In the genomic region with DNA sequence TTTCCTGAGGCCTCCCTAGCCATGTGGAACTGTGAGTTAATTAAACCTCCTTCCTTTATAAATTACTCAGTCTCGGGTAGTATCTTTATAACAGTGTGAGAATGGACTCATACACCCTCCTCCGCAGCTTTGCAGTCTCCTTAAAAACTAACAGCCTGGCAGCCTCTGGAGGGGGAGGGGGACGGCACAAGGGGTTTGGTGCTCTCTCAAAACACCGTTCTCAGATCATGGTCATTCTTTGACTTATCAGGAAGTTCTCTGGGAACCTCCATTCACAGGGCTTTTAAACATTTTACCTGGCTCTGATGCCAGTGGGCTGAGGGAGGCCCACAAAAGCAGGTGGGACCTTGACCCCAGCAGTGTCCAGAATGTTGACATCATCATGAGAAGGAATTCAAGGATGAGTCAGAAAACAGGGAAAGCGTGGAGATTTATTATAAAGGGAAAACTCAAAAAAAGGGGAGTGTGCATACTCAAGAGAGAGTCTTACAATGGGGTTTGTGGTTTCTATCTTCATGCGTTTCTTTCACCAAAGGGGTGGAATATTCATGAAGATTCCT, we compare ENCODE assay signal across 2 cellular contexts.
TF ChIP-seq lines count a peak whose summit lies in the region.

No MANE protein-coding gene starts in this region.

TF ChIP-seq in WTC11, 78 proteins besides CTCF, POLR2A, EP300 and RAD21:
- TF ChIP-seq, protein P1, sequence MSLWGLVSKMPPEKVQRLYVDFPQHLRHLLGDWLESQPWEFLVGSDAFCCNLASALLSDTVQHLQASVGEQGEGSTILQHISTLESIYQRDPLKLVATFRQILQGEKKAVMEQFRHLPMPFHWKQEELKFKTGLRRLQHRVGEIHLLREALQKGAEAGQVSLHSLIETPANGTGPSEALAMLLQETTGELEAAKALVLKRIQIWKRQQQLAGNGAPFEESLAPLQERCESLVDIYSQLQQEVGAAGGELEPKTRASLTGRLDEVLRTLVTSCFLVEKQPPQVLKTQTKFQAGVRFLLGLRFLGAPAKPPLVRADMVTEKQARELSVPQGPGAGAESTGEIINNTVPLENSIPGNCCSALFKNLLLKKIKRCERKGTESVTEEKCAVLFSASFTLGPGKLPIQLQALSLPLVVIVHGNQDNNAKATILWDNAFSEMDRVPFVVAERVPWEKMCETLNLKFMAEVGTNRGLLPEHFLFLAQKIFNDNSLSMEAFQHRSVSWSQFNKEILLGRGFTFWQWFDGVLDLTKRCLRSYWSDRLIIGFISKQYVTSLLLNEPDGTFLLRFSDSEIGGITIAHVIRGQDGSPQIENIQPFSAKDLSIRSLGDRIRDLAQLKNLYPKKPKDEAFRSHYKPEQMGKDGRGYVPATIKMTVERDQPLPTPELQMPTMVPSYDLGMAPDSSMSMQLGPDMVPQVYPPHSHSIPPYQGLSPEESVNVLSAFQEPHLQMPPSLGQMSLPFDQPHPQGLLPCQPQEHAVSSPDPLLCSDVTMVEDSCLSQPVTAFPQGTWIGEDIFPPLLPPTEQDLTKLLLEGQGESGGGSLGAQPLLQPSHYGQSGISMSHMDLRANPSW (CRISPR knock-in tag; conservative IDR thresholded peaks at IDR 0.05; ENCODE audit: low read depth) = no peak
- TF ChIP-seq, protein P2, sequence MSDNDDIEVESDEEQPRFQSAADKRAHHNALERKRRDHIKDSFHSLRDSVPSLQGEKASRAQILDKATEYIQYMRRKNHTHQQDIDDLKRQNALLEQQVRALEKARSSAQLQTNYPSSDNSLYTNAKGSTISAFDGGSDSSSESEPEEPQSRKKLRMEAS (CRISPR knock-in tag; IDR thresholded peaks at IDR 0.05) = 0 out of 2 replicates have a peak, but pooled peaks have one; percentile 0

TF ChIP-seq in HepG2, 621 proteins besides CTCF, POLR2A, EP300 and RAD21 (continued from another document):
- TF ChIP-seq, protein P3, sequence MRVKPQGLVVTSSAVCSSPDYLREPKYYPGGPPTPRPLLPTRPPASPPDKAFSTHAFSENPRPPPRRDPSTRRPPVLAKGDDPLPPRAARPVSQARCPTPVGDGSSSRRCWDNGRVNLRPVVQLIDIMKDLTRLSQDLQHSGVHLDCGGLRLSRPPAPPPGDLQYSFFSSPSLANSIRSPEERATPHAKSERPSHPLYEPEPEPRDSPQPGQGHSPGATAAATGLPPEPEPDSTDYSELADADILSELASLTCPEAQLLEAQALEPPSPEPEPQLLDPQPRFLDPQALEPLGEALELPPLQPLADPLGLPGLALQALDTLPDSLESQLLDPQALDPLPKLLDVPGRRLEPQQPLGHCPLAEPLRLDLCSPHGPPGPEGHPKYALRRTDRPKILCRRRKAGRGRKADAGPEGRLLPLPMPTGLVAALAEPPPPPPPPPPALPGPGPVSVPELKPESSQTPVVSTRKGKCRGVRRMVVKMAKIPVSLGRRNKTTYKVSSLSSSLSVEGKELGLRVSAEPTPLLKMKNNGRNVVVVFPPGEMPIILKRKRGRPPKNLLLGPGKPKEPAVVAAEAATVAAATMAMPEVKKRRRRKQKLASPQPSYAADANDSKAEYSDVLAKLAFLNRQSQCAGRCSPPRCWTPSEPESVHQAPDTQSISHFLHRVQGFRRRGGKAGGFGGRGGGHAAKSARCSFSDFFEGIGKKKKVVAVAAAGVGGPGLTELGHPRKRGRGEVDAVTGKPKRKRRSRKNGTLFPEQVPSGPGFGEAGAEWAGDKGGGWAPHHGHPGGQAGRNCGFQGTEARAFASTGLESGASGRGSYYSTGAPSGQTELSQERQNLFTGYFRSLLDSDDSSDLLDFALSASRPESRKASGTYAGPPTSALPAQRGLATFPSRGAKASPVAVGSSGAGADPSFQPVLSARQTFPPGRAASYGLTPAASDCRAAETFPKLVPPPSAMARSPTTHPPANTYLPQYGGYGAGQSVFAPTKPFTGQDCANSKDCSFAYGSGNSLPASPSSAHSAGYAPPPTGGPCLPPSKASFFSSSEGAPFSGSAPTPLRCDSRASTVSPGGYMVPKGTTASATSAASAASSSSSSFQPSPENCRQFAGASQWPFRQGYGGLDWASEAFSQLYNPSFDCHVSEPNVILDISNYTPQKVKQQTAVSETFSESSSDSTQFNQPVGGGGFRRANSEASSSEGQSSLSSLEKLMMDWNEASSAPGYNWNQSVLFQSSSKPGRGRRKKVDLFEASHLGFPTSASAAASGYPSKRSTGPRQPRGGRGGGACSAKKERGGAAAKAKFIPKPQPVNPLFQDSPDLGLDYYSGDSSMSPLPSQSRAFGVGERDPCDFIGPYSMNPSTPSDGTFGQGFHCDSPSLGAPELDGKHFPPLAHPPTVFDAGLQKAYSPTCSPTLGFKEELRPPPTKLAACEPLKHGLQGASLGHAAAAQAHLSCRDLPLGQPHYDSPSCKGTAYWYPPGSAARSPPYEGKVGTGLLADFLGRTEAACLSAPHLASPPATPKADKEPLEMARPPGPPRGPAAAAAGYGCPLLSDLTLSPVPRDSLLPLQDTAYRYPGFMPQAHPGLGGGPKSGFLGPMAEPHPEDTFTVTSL (CRISPR knock-in tag; IDR thresholded peaks at IDR 0.05; ENCODE audit: borderline replicate concordance) = 0 out of 2 replicates have a peak, but pooled peaks have one; percentile 21
- TF ChIP-seq GATAD2A (CRISPR knock-in tag; IDR thresholded peaks at IDR 0.05) = peak; percentile 30; the same call in 1 of the 2 replicates
- 0 out of 2 replicates have a peak, but pooled peaks have one; percentile 23 for TF ChIP-seq HNF4A (CRISPR knock-in tag; IDR thresholded peaks at IDR 0.05)
- TF ChIP-seq, protein P4, sequence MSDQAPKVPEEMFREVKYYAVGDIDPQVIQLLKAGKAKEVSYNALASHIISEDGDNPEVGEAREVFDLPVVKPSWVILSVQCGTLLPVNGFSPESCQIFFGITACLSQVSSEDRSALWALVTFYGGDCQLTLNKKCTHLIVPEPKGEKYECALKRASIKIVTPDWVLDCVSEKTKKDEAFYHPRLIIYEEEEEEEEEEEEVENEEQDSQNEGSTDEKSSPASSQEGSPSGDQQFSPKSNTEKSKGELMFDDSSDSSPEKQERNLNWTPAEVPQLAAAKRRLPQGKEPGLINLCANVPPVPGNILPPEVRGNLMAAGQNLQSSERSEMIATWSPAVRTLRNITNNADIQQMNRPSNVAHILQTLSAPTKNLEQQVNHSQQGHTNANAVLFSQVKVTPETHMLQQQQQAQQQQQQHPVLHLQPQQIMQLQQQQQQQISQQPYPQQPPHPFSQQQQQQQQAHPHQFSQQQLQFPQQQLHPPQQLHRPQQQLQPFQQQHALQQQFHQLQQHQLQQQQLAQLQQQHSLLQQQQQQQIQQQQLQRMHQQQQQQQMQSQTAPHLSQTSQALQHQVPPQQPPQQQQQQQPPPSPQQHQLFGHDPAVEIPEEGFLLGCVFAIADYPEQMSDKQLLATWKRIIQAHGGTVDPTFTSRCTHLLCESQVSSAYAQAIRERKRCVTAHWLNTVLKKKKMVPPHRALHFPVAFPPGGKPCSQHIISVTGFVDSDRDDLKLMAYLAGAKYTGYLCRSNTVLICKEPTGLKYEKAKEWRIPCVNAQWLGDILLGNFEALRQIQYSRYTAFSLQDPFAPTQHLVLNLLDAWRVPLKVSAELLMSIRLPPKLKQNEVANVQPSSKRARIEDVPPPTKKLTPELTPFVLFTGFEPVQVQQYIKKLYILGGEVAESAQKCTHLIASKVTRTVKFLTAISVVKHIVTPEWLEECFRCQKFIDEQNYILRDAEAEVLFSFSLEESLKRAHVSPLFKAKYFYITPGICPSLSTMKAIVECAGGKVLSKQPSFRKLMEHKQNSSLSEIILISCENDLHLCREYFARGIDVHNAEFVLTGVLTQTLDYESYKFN (CRISPR knock-in tag; conservative IDR thresholded peaks at IDR 0.05) = 0 out of 2 replicates have a peak, but pooled peaks have one; percentile 25
- TF ChIP-seq, protein P5, sequence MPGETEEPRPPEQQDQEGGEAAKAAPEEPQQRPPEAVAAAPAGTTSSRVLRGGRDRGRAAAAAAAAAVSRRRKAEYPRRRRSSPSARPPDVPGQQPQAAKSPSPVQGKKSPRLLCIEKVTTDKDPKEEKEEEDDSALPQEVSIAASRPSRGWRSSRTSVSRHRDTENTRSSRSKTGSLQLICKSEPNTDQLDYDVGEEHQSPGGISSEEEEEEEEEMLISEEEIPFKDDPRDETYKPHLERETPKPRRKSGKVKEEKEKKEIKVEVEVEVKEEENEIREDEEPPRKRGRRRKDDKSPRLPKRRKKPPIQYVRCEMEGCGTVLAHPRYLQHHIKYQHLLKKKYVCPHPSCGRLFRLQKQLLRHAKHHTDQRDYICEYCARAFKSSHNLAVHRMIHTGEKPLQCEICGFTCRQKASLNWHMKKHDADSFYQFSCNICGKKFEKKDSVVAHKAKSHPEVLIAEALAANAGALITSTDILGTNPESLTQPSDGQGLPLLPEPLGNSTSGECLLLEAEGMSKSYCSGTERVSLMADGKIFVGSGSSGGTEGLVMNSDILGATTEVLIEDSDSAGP (CRISPR knock-in tag; IDR thresholded peaks at IDR 0.05; ENCODE audit: borderline replicate concordance) = no peak
- TF ChIP-seq, protein P6, sequence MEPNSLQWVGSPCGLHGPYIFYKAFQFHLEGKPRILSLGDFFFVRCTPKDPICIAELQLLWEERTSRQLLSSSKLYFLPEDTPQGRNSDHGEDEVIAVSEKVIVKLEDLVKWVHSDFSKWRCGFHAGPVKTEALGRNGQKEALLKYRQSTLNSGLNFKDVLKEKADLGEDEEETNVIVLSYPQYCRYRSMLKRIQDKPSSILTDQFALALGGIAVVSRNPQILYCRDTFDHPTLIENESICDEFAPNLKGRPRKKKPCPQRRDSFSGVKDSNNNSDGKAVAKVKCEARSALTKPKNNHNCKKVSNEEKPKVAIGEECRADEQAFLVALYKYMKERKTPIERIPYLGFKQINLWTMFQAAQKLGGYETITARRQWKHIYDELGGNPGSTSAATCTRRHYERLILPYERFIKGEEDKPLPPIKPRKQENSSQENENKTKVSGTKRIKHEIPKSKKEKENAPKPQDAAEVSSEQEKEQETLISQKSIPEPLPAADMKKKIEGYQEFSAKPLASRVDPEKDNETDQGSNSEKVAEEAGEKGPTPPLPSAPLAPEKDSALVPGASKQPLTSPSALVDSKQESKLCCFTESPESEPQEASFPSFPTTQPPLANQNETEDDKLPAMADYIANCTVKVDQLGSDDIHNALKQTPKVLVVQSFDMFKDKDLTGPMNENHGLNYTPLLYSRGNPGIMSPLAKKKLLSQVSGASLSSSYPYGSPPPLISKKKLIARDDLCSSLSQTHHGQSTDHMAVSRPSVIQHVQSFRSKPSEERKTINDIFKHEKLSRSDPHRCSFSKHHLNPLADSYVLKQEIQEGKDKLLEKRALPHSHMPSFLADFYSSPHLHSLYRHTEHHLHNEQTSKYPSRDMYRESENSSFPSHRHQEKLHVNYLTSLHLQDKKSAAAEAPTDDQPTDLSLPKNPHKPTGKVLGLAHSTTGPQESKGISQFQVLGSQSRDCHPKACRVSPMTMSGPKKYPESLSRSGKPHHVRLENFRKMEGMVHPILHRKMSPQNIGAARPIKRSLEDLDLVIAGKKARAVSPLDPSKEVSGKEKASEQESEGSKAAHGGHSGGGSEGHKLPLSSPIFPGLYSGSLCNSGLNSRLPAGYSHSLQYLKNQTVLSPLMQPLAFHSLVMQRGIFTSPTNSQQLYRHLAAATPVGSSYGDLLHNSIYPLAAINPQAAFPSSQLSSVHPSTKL (CRISPR knock-in tag; IDR thresholded peaks at IDR 0.05) = 0 out of 2 replicates have a peak, but pooled peaks have one; percentile 30
- TF ChIP-seq FOSL2 (CRISPR knock-in tag; IDR thresholded peaks at IDR 0.05) = peak; percentile 77
- no peak for TF ChIP-seq NR2F6 (IDR thresholded peaks at IDR 0.05)
- TF ChIP-seq NR2F6 (CRISPR knock-in tag; IDR thresholded peaks at IDR 0.05) = no peak
- TF ChIP-seq, protein P7, sequence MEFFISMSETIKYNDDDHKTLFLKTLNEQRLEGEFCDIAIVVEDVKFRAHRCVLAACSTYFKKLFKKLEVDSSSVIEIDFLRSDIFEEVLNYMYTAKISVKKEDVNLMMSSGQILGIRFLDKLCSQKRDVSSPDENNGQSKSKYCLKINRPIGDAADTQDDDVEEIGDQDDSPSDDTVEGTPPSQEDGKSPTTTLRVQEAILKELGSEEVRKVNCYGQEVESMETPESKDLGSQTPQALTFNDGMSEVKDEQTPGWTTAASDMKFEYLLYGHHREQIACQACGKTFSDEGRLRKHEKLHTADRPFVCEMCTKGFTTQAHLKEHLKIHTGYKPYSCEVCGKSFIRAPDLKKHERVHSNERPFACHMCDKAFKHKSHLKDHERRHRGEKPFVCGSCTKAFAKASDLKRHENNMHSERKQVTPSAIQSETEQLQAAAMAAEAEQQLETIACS (CRISPR knock-in tag; IDR thresholded peaks at IDR 0.05) = no peak
- TF ChIP-seq POGZ (CRISPR knock-in tag; IDR thresholded peaks at IDR 0.05) = no peak
- no peak for TF ChIP-seq YEATS4 (CRISPR knock-in tag; IDR thresholded peaks at IDR 0.05; ENCODE audit: borderline replicate concordance)
- TF ChIP-seq, protein P8, sequence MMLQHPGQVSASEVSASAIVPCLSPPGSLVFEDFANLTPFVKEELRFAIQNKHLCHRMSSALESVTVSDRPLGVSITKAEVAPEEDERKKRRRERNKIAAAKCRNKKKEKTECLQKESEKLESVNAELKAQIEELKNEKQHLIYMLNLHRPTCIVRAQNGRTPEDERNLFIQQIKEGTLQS (CRISPR knock-in tag; IDR thresholded peaks at IDR 0.05) = 0 out of 2 replicates have a peak, but pooled peaks have one; percentile 20
